In genomic region chr1:26789953-26790352, GRCh38 we compare ENCODE assay signal across 15 cellular contexts. TPM values are rescaled to one million over a fixed set of nuclear protein-coding genes. Genes with fewer than 3 reads are reported as not detected.
DNase-seq lines count a peak whose midpoint lies in the region; ATAC-seq and TF ChIP-seq lines count a peak whose summit lies in the region.
"Had no signal": no experiment of that assay in that cellular context is flagged by ENCODE, and none has a peak within 500 bp of the region (broad histone marks: within the 10 kb centered on the region; RNA-seq: fewer than 3 reads in every experiment).

No MANE protein-coding gene starts in this region.

- POLR2A ChIA-PET in T-cell (lab: Charles Lee) = interaction anchor here (0.6 to 1.3 kb wide), 7 partner anchors 10 to 870 kb away, joined by 3 to 7 read pairs (median 5); no protein-coding TSS in a partner anchor

- peaks cover 11% of the 10 kb centered on the region for H3F3A ChIP-seq in smooth muscle cell (ENCODE audit: low read depth)

- H3K9ac ChIP-seq in smooth muscle cell (ENCODE audit: low read depth) = no peak overlapping the region

- WGBS in smooth muscle cell (ENCODE audit: low lambda C conversion rate) = 84% methylated on average over 4 of the region's 4 CpGs

- no peaks in the 10 kb centered on the region for H4K20me1 ChIP-seq in smooth muscle cell (ENCODE audit: low read depth)

- peak overlapping the region; percentile 52 for H3K4me3 Mint-ChIP-seq in activated naive CD4-positive, alpha-beta T cell treated with anti-CD3 and anti-CD28 coated beads, Interleukin-2, amount 50 U/mL, for 24 hours
- H3K4me3 Mint-ChIP-seq in T-cell (peak overlapping the region in 1 of 3 donors; percentile 6), brain (peak overlapping the region in 3 of 5 experiments; percentile 61 to 98 (median 69))
- peak overlapping the region; percentile 92 to 97 for H3K4me3 Mint-ChIP-seq in stimulated activated naive CD8-positive, alpha-beta T cell treated with anti-CD3 and anti-CD28 coated beads, Interleukin-15, amount 100 ng/mL, for 72 hours

- TF ChIP-seq CTCF in brain (conservative IDR thresholded peaks at IDR 0.05) (no peak), smooth muscle cell (IDR thresholded peaks at IDR 0.05; ENCODE audit: borderline replicate concordance, insufficient read depth, poor library complexity, severe bottlenecking) (no peak)

- CTCF ChIA-PET in T-cell (lab: Charles Lee) = interaction anchor here (0.5 to 6.3 kb wide), 25 partner anchors 10 to 474 kb away, joined by 3 to 156 read pairs (median 4); partner anchors contain the start of gene NUDC (in 1 of the 2)

- no peaks in the 10 kb centered on the region for H3K9me3 ChIP-seq in smooth muscle cell (replicated peaks; ENCODE audit: low read depth)
- H3K9me3 ChIP-seq: gastroesophageal sphincter, uterus had no signal

- H3K4me1 ChIP-seq in smooth muscle cell (ENCODE audit: low read depth) = peaks cover 25% of the 10 kb centered on the region

- peak overlapping the region; percentile 53 for H3K27ac Mint-ChIP-seq in activated naive CD4-positive, alpha-beta T cell treated with anti-CD3 and anti-CD28 coated beads, Interleukin-2, amount 50 U/mL, for 24 hours
- H3K27ac Mint-ChIP-seq in T-cell (peak overlapping the region; percentile 94 to 99), brain (peak overlapping the region in 4 of 5 experiments; percentile 74 to 100 (median 88))
- peak overlapping the region; percentile 9 to 100 for H3K27ac Mint-ChIP-seq in stimulated activated naive CD8-positive, alpha-beta T cell treated with anti-CD3 and anti-CD28 coated beads, Interleukin-15, amount 100 ng/mL, for 72 hours

- H3K36me3 ChIP-seq in smooth muscle cell (ENCODE audit: low read depth) = no peaks in the 10 kb centered on the region
- H3K36me3 ChIP-seq: uterus had no signal

- H3K27ac ChIP-seq in smooth muscle cell (ENCODE audit: low read depth) = no peak overlapping the region

- H3K4me3 ChIP-seq in smooth muscle cell = no peak overlapping the region
- H3K4me3 ChIP-seq: gastroesophageal sphincter, uterus had no signal

- H3K27me3 ChIP-seq in smooth muscle cell (ENCODE audit: low read depth) = no peaks in the 10 kb centered on the region
- H3K27me3 ChIP-seq: gastroesophageal sphincter, uterus had no signal

- ATAC-seq in T-cell (replicated peaks in 1 of 4) = no peak
- peak; percentile 44 for ATAC-seq in stimulated activated naive CD8-positive, alpha-beta T cell treated with anti-CD3 and anti-CD28 coated beads, Interleukin-15, amount 100 ng/mL, for 72 hours
- no peak for ATAC-seq in HG02970 (IDR thresholded peaks at IDR 0.05; ENCODE audit: low FRiP score, unreplicated experiment)
- ATAC-seq: gastroesophageal sphincter had no signal

- H3K27me3 Mint-ChIP-seq in activated naive CD4-positive, alpha-beta T cell treated with anti-CD3 and anti-CD28 coated beads, Interleukin-2, amount 50 U/mL, for 24 hours = no peaks in the 10 kb centered on the region
- no peaks in the 10 kb centered on the region for H3K27me3 Mint-ChIP-seq in T-cell
- H3K27me3 Mint-ChIP-seq in brain = peaks cover 7% of the 10 kb centered on the region
- H3K27me3 Mint-ChIP-seq in stimulated activated naive CD8-positive, alpha-beta T cell treated with anti-CD3 and anti-CD28 coated beads, Interleukin-15, amount 100 ng/mL, for 72 hours = no peaks in the 10 kb centered on the region

- H2AFZ ChIP-seq in smooth muscle cell (ENCODE audit: low read depth) = no peak overlapping the region

- no peaks in the 10 kb centered on the region for H3K79me2 ChIP-seq in smooth muscle cell (ENCODE audit: low read depth)

- H3K4me2 ChIP-seq in smooth muscle cell = no peak overlapping the region

- DNase-seq in activated naive CD4-positive, alpha-beta T cell (lab: John Stamatoyannopoulos, UW) = no peak
- DNase-seq in T-cell (no peak), cerebellum (ENCODE audit: low spot score) (no peak), smooth muscle cell (lab: John Stamatoyannopoulos, UW; ENCODE audit: unreplicated experiment) (no peak)
- peak; percentile 43 to 74 for DNase-seq in stimulated activated naive CD8-positive, alpha-beta T cell treated with anti-CD3 and anti-CD28 coated beads, Interleukin-15, amount 100 ng/mL, for 72 hours
- DNase-seq: activated CD4-positive, CD25-positive, alpha-beta regulatory T cell; DND-41; HCEC 1CT; occipital lobe; SHP77 treated with DMSO at 0.1 percent for 48 hours; uterus had no signal

- peaks cover 65% of the 10 kb centered on the region for H3K4me1 Mint-ChIP-seq in activated naive CD4-positive, alpha-beta T cell treated with anti-CD3 and anti-CD28 coated beads, Interleukin-2, amount 50 U/mL, for 24 hours
- H3K4me1 Mint-ChIP-seq in T-cell (peaks cover 56 to 67% (median 66%) of the 10 kb centered on the region in 3 donors), brain (peaks cover 47% of the 10 kb centered on the region)
- peaks cover 72% of the 10 kb centered on the region for H3K4me1 Mint-ChIP-seq in stimulated activated naive CD8-positive, alpha-beta T cell treated with anti-CD3 and anti-CD28 coated beads, Interleukin-15, amount 100 ng/mL, for 72 hours

- no peaks in the 10 kb centered on the region for H3K9me3 Mint-ChIP-seq in activated naive CD4-positive, alpha-beta T cell treated with anti-CD3 and anti-CD28 coated beads, Interleukin-2, amount 50 U/mL, for 24 hours
- H3K9me3 Mint-ChIP-seq in T-cell (no peaks in the 10 kb centered on the region), brain (no peaks in the 10 kb centered on the region)
- no peaks in the 10 kb centered on the region for H3K9me3 Mint-ChIP-seq in stimulated activated naive CD8-positive, alpha-beta T cell treated with anti-CD3 and anti-CD28 coated beads, Interleukin-15, amount 100 ng/mL, for 72 hours

- peaks cover 13% of the 10 kb centered on the region for H3K36me3 Mint-ChIP-seq in activated naive CD4-positive, alpha-beta T cell treated with anti-CD3 and anti-CD28 coated beads, Interleukin-2, amount 50 U/mL, for 24 hours
- peaks cover 26% of the 10 kb centered on the region for H3K36me3 Mint-ChIP-seq in T-cell
- H3K36me3 Mint-ChIP-seq in brain = peaks cover 15% of the 10 kb centered on the region

RNA-seq across cellular contexts. Expression of gene PIGV, which starts 2.2 kb away (rescaled TPM):
- 10 to 100 TPM; 10.3 to 24.0 (median 20.3) TPM for total RNA-seq in T-cell
- 11.9 TPM for polyA plus RNA-seq in brain (ENCODE audit: insufficient read depth, low read depth, low replicate concordance)
- total RNA-seq in cerebellum = 6.5 TPM
- total RNA-seq in smooth muscle cell = 9.9 and 13.8 TPM in 2 replicates
- polyA plus RNA-seq in smooth muscle cell = 8.7 and 9.4 TPM in 2 replicates

RNA-seq across cellular contexts. Expression of gene ZDHHC18, which starts 36.5 kb away (rescaled TPM):
- total RNA-seq in T-cell = 10 to 100 TPM; 41.1 to 59.9 (median 50.6) TPM
- polyA plus RNA-seq in brain (ENCODE audit: insufficient read depth, low read depth, low replicate concordance) = 30.7 TPM
- total RNA-seq in cerebellum = 8.4 TPM
- total RNA-seq in smooth muscle cell = 16.7 and 52.5 TPM in 2 replicates
- 20.3 and 20.8 TPM in 2 replicates for polyA plus RNA-seq in smooth muscle cell

Comparison
In these comparisons a context has a peak if more than half of its experiments do, and no peak if none do; other contexts are left out.
1. DNase-seq: peak in stimulated activated naive CD8-positive, alpha-beta T cell treated with anti-CD3 and anti-CD28 coated beads, Interleukin-15, amount 100 ng/mL, for 72 hours (2 of 2); none in activated naive CD4-positive, alpha-beta T cell (0 of 4), T-cell (0 of 34), cerebellum (single experiment) and smooth muscle cell (single experiment).
2. Peak in every context shown above with its lines, with median percentiles within 50 percentile points of each other: H3K27ac Mint-ChIP-seq.